Comparison of ENCODE assay signal across 8 cellular contexts in the genomic region with DNA sequence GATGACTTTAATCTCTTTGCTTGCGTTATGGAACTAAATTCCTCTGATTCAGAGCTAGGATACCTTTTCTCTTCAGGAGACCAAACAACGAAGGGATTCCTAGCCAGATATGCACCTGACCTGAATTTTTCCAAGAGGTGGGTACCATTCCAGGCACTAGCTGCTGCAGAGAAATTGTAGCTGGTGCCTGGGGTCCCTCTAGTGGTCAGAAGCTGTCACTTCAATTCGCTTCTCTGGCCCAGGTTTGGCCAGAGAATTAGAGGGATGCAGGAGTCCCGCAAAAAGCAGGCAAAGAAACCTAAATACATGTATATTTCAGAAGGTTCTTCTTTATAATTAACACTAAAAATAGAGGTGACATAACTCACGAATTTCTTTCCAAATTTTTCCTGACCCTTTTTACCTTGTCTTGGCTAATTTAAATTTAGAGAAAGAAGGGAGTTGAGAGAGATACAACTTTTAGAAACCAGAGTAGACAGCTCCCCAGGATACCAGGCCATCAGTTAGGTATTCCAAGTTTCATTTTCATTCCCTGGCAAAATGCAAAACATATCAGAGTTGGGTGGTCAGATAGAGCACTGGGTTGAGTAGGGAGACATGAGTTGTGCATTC.
DNase-seq lines count a peak whose midpoint lies in the region; ATAC-seq and TF ChIP-seq lines count a peak whose summit lies in the region.

No MANE protein-coding gene starts in this region.

- no peaks in the 10 kb centered on the region for H3K9me3 ChIP-seq in tibial artery

- no peak overlapping the region for H3K27ac Mint-ChIP-seq in memory B cell

- no peaks in the 10 kb centered on the region for H3K36me3 ChIP-seq in tibial artery

- ATAC-seq in memory B cell (ENCODE audit: low read depth), result peak; percentile 53
- ATAC-seq in HG03457 (IDR thresholded peaks at IDR 0.05; ENCODE audit: unreplicated experiment), result no peak

- intact Hi-C loops in tibial artery (cut with DNase I; ENCODE audit: low total_unique reads), result loop anchor here (5.0 kb wide), 1 partner anchor 1252 kb away; no protein-coding TSS in a partner anchor

- no peaks in the 10 kb centered on the region for H3K9me3 Mint-ChIP-seq in memory B cell

- peaks cover 0 to 50% of the 10 kb centered on the region in 2 donors for H3K27me3 ChIP-seq in tibial artery

- DNase-seq in AG04449 (ENCODE audit: low read depth, low spot score), result no peak
- no peak for DNase-seq in GM12864 (ENCODE audit: low read depth)
- peak; percentile 36 for DNase-seq in HuH-7.5 (ENCODE audit: low spot score)
- peak; percentile 13 for DNase-seq in T follicular helper cell (ENCODE audit: low read depth)
- peak; percentile 86 for DNase-seq in cerebellar cortex (ENCODE audit: low spot score)
- DNase-seq in memory B cell (ENCODE audit: low spot score in 2 of 2), result peak; percentile 40 to 49
- no peak for DNase-seq in tibial artery

- H3K4me1 ChIP-seq in tibial artery, result peaks cover 0 to 3% (median 0%) of the 10 kb centered on the region in 4 donors

- CTCF ChIA-PET in AG04449 (lab: Yijun Ruan, JAX), result interaction anchor here (0.7 to 10.0 kb wide), 22 partner anchors 8 to 677 kb away, joined by 3 to 119 read pairs (median 8); partner anchors contain the start of gene ACKR1

- H3K27ac ChIP-seq in tibial artery, result no peak overlapping the region

- TF ChIP-seq CTCF in AG04449 (IDR thresholded peaks at IDR 0.05; ENCODE audit: insufficient read depth, low read length, missing control alignments) (peak; percentile 85), GM12864 (IDR thresholded peaks at IDR 0.05; ENCODE audit: low read depth, low read length, missing control alignments) (peak; percentile 95), tibial artery (IDR thresholded peaks at IDR 0.05) (peak; percentile 72 to 84)

- POLR2A ChIA-PET in AG04449 (lab: Yijun Ruan, JAX), result no interaction called here

- no peaks in the 10 kb centered on the region for H3K36me3 Mint-ChIP-seq in memory B cell

- H3K4me3 Mint-ChIP-seq in memory B cell, result no peak overlapping the region

- H3K4me3 ChIP-seq in AG04449 (ENCODE audit: low read depth, low read length) (no peak overlapping the region), GM12864 (ENCODE audit: low read depth, low read length) (no peak overlapping the region), tibial artery (no peak overlapping the region)

- peaks cover 2% of the 10 kb centered on the region for H3K4me1 Mint-ChIP-seq in memory B cell

- peaks cover 29% of the 10 kb centered on the region for H3K27me3 Mint-ChIP-seq in memory B cell

Comparison
In these comparisons a context has a peak if more than half of its experiments do, and no peak if none do; other contexts are left out.
1. DNase-seq: peak in HuH-7.5 (single experiment), T follicular helper cell (single experiment), cerebellar cortex (single experiment) and memory B cell (2 of 2); none in AG04449 (single experiment), GM12864 (single experiment) and tibial artery (0 of 2).
2. Peak in every context shown above with its lines, with median percentiles within 50 percentile points of each other: CTCF ChIP-seq.